9 cellular contexts compared by ENCODE assay signal in genomic region chr2:136225950-136226835, GRCh38.
DNase-seq lines count a peak whose midpoint lies in the region; ATAC-seq, FAIRE-seq and TF ChIP-seq lines count a peak whose summit lies in the region.
"Had no signal": no experiment of that assay in that cellular context is flagged by ENCODE, and none has a peak within 500 bp of the region (broad histone marks: within the 10 kb centered on the region; RNA-seq: fewer than 3 reads in every experiment).

No MANE protein-coding gene starts in this region.

- H4K20me1 ChIP-seq in SK-N-SH (ENCODE audit: insufficient read depth): no peaks in the 10 kb centered on the region

- H3K79me2 ChIP-seq in SK-N-SH (ENCODE audit: insufficient read depth): no peaks in the 10 kb centered on the region

- H3K27ac ChIP-seq in SK-N-SH (ENCODE audit: low read depth in 2 of 2, low read length in 1 of 2): no peak overlapping the region

- ATAC-seq in GM18870 (IDR thresholded peaks at IDR 0.05; ENCODE audit: unreplicated experiment): peak; percentile 73
- ATAC-seq in HG03442 (IDR thresholded peaks at IDR 0.05; ENCODE audit: unreplicated experiment): peak; percentile 73

- H3K9me3 Mint-ChIP-seq in activated naive CD8-positive, alpha-beta T cell (ENCODE audit: low read depth): no peaks in the 10 kb centered on the region
- peaks cover 11% of the 10 kb centered on the region for H3K9me3 Mint-ChIP-seq in chondrocyte (ENCODE audit: low read depth)

- no peak for FAIRE-seq in D721Med (lab: Jason Lieb, UNC)

- no peaks in the 10 kb centered on the region for H3K27me3 Mint-ChIP-seq in activated naive CD8-positive, alpha-beta T cell
- H3K27me3 Mint-ChIP-seq in chondrocyte (ENCODE audit: low read depth): peaks cover 14% of the 10 kb centered on the region

- WGBS in SK-N-SH (ENCODE audit: low lambda C conversion rate): 30% methylated on average over 7 of the region's 7 CpGs

- no peaks in the 10 kb centered on the region for H3K27me3 ChIP-seq in SK-N-SH (ENCODE audit: insufficient read depth)

- H3K4me1 Mint-ChIP-seq in activated naive CD8-positive, alpha-beta T cell (ENCODE audit: low read depth): peaks cover 28% of the 10 kb centered on the region
- H3K4me1 Mint-ChIP-seq in chondrocyte (ENCODE audit: low read depth): no peaks in the 10 kb centered on the region

- CTCF ChIA-PET in SK-N-SH (lab: Yijun Ruan, JAX): interaction anchor here (1.9 kb wide), 1 partner anchor 11 kb away, joined by 9 read pairs; no protein-coding TSS in a partner anchor

- no peaks in the 10 kb centered on the region for H3K9me2 ChIP-seq in SK-N-SH

- TF ChIP-seq RAD21 in SK-N-SH (IDR thresholded peaks at IDR 0.05; ENCODE audit: low read length): no peak

- no peaks in the 10 kb centered on the region; a peak in 1 of 4 replicates for H3K4me1 ChIP-seq in SK-N-SH (ENCODE audit: control insufficient read depth in 1 of 2, insufficient read depth in 2 of 2, low read depth in 1 of 2, low read length in 1 of 2)

- TF ChIP-seq EP300 in SK-N-SH (IDR thresholded peaks at IDR 0.05; ENCODE audit: borderline replicate concordance in 1 of 2, low read depth in 1 of 2, low read length in 1 of 2): no peak

- POLR2A ChIA-PET in SK-N-SH (lab: Yijun Ruan, JAX): no interaction called here

- DNase-seq in AML-193 (lab: John Stamatoyannopoulos, UW) (peak; percentile 42 to 48), D721Med (ENCODE audit: insufficient read length, low spot score) (no peak), SK-N-SH (no peak), chondrocyte (ENCODE audit: low spot score) (no peak)
- no peak for DNase-seq in effector CD8-positive, alpha-beta T cell (lab: John Stamatoyannopoulos, UW)
- DNase-seq: islet precursor cell had no signal

- H3K36me3 ChIP-seq in SK-N-SH (replicated peaks in 1 of 2; ENCODE audit: control insufficient read depth in 1 of 2, insufficient read depth in 2 of 2, low read length in 1 of 2): no peaks in the 10 kb centered on the region

- H2AFZ ChIP-seq in SK-N-SH (ENCODE audit: low read depth): no peak overlapping the region

- no peak overlapping the region for H3K9ac ChIP-seq in SK-N-SH

- H3K4me2 ChIP-seq in SK-N-SH: no peak overlapping the region

- H3K4me3 ChIP-seq in SK-N-SH (ENCODE audit: low read depth in 2 of 2, low read length in 1 of 2): no peak overlapping the region

- TF ChIP-seq CTCF in D721Med (IDR thresholded peaks at IDR 0.05; ENCODE audit: insufficient read depth, missing control alignments): no peak
- TF ChIP-seq CTCF in SK-N-SH (IDR thresholded peaks at IDR 0.05): no peak
- TF ChIP-seq CTCF in chondrocyte (IDR thresholded peaks at IDR 0.05): no peak

- H3K4me3 Mint-ChIP-seq in activated naive CD8-positive, alpha-beta T cell: peak overlapping the region; percentile 7
- no peak overlapping the region for H3K4me3 Mint-ChIP-seq in chondrocyte (ENCODE audit: unreplicated experiment)

- peaks cover 7% of the 10 kb centered on the region for H3K36me3 Mint-ChIP-seq in activated naive CD8-positive, alpha-beta T cell
- no peaks in the 10 kb centered on the region for H3K36me3 Mint-ChIP-seq in chondrocyte (ENCODE audit: low read depth)

- no peak overlapping the region for H3K27ac Mint-ChIP-seq in activated naive CD8-positive, alpha-beta T cell
- no peak overlapping the region for H3K27ac Mint-ChIP-seq in chondrocyte (ENCODE audit: unreplicated experiment)

- H3F3A ChIP-seq in SK-N-SH (replicated peaks; ENCODE audit: insufficient read depth): no peaks in the 10 kb centered on the region

- no peaks in the 10 kb centered on the region for H3K9me3 ChIP-seq in SK-N-SH

TF ChIP-seq in SK-N-SH, 30 proteins besides CTCF, POLR2A, EP300 and RAD21:
- TF ChIP-seq GATA2 (CRISPR knock-in tag; IDR thresholded peaks at IDR 0.05): no peak
TF ChIP-seq in SK-N-SH: peak in this region for 0.

Comparison
In these comparisons a context has a peak if more than half of its experiments do, and no peak if none do; other contexts are left out.
1. DNase-seq: peak in AML-193 (2 of 2); none in D721Med (single experiment), SK-N-SH (single experiment), effector CD8-positive, alpha-beta T cell (single experiment) and chondrocyte (single experiment).